Comparison of ENCODE assay signal across 15 cellular contexts in the genomic region with DNA sequence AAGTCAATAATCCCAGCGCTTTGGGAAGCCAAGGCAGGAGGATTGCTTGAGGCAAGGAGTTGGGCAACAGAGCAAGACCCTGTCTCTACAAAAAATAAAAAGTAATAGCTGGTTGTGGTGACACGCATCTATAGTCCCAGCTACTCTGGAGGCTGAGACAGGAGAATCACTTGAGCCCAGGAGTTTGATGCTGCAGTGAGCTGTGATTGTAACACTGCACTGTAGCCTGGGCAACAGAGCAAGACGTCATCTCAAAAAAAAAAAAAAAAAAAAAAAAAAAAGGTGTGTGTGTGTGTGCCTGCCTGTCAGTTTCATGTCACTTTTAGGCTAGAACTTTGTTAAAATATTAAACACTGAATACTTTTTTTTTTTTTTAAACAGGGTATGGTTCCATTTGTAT. TPM values are rescaled to one million over a fixed set of nuclear protein-coding genes. Genes with fewer than 3 reads are reported as not detected.
DNase-seq lines count a peak whose midpoint lies in the region; ATAC-seq and TF ChIP-seq lines count a peak whose summit lies in the region.
"Had no signal": no experiment of that assay in that cellular context is flagged by ENCODE, and none has a peak within 500 bp of the region (broad histone marks: within the 10 kb centered on the region; RNA-seq: fewer than 3 reads in every experiment).

No MANE protein-coding gene starts in this region.

- no peak overlapping the region for H3K4me3 ChIP-seq in SK-N-MC
- H3K4me3 ChIP-seq: BLaER1 treated with 17β-estradiol and CSF1 and Interleukin-3, amounts not matched to agents 10 nM and 100 nM had no signal

- H3K27ac ChIP-seq in SK-N-MC, result peak overlapping the region; percentile 83; the same call in 1 of the 2 replicates
- H3K27ac ChIP-seq: BLaER1 treated with 17β-estradiol and CSF1 and Interleukin-3, amounts not matched to agents 10 nM and 100 nM had no signal

- no peaks in the 10 kb centered on the region for H3K9me3 Mint-ChIP-seq in activated T-cell treated with anti-CD3 and anti-CD28 coated beads, Interleukin-2, amount 50 U/mL, for 24 hours
- no peaks in the 10 kb centered on the region for H3K9me3 Mint-ChIP-seq in activated T-cell treated with anti-CD3 and anti-CD28 coated beads, Interleukin-2, amount 50 U/mL, for 4 hours
- H3K9me3 Mint-ChIP-seq in memory B cell (no peaks in the 10 kb centered on the region), WTC11 (no peaks in the 10 kb centered on the region)
- H3K9me3 Mint-ChIP-seq: CD8-positive, alpha-beta T cell; HFFc6 had no signal

- no peak overlapping the region for H3K4me3 Mint-ChIP-seq in activated T-cell treated with anti-CD3 and anti-CD28 coated beads, Interleukin-2, amount 50 U/mL, for 24 hours
- no peak overlapping the region for H3K4me3 Mint-ChIP-seq in activated T-cell treated with anti-CD3 and anti-CD28 coated beads, Interleukin-2, amount 50 U/mL, for 4 hours
- H3K4me3 Mint-ChIP-seq in memory B cell (no peak overlapping the region), WTC11 (no peak overlapping the region)
- H3K4me3 Mint-ChIP-seq: B cell; CD8-positive, alpha-beta T cell; HFFc6 had no signal

- H3K4me1 Mint-ChIP-seq in activated T-cell treated with anti-CD3 and anti-CD28 coated beads, Interleukin-2, amount 50 U/mL, for 24 hours (ENCODE audit: low read depth), result peaks cover 25% of the 10 kb centered on the region
- H3K4me1 Mint-ChIP-seq in activated T-cell treated with anti-CD3 and anti-CD28 coated beads, Interleukin-2, amount 50 U/mL, for 4 hours (ENCODE audit: low read depth), result peaks cover 10% of the 10 kb centered on the region
- H3K4me1 Mint-ChIP-seq in memory B cell, result peaks cover 3% of the 10 kb centered on the region
- H3K4me1 Mint-ChIP-seq in WTC11, result no peaks in the 10 kb centered on the region

- H3K36me3 ChIP-seq in SK-N-MC (ENCODE audit: insufficient read depth, low read length), result peaks cover 95% of the 10 kb centered on the region

- no peak for DNase-seq in activated T-cell treated with anti-CD3 and anti-CD28 coated beads, Interleukin-2, amount 50 U/mL, for 24 hours
- no peak for DNase-seq in activated T-cell treated with anti-CD3 and anti-CD28 coated beads, Interleukin-2, amount 50 U/mL, for 4 hours
- DNase-seq in SK-N-MC (ENCODE audit: low read depth, low spot score) (no peak), memory B cell (ENCODE audit: low spot score in 2 of 2) (no peak), WTC11 (ENCODE audit: low spot score) (no peak), putamen (ENCODE audit: low spot score) (no peak)
- DNase-seq: Calu3; CD8-positive, alpha-beta T cell; GOT3; H7; HFFc6; IMR-90 had no signal

- POLR2A ChIA-PET in WTC11 (lab: Charles Lee), result interaction anchor here (0.7 kb wide), 1 partner anchor 375 kb away, joined by 4 read pairs; no protein-coding TSS in a partner anchor

- H3K9me3 ChIP-seq in SK-N-MC (ENCODE audit: low read depth, low read length), result no peaks in the 10 kb centered on the region
- H3K9me3 ChIP-seq: BLaER1 treated with 17β-estradiol and CSF1 and Interleukin-3, amounts not matched to agents 10 nM and 100 nM had no signal

- peak overlapping the region; percentile 26 for H3K27ac Mint-ChIP-seq in activated T-cell treated with anti-CD3 and anti-CD28 coated beads, Interleukin-2, amount 50 U/mL, for 24 hours
- H3K27ac Mint-ChIP-seq in memory B cell (no peak overlapping the region), WTC11 (no peak overlapping the region)
- H3K27ac Mint-ChIP-seq: B cell; CD8-positive, alpha-beta T cell; HFFc6 had no signal

- no peak overlapping the region for H3K9ac ChIP-seq in SK-N-MC (ENCODE audit: insufficient read length)
- H3K9ac ChIP-seq: BLaER1 treated with 17β-estradiol and CSF1 and Interleukin-3, amounts not matched to agents 10 nM and 100 nM had no signal

- peaks cover 92% of the 10 kb centered on the region for H3K36me3 Mint-ChIP-seq in activated T-cell treated with anti-CD3 and anti-CD28 coated beads, Interleukin-2, amount 50 U/mL, for 24 hours (ENCODE audit: low read depth)
- H3K36me3 Mint-ChIP-seq in activated T-cell treated with anti-CD3 and anti-CD28 coated beads, Interleukin-2, amount 50 U/mL, for 4 hours (ENCODE audit: insufficient read depth), result peaks cover 44% of the 10 kb centered on the region
- H3K36me3 Mint-ChIP-seq in memory B cell (peaks cover 35% of the 10 kb centered on the region), WTC11 (peaks cover 70% of the 10 kb centered on the region)

- ATAC-seq in activated T-cell treated with anti-CD3 and anti-CD28 coated beads, Interleukin-2, amount 50 U/mL, for 4 hours, result no peak
- ATAC-seq in memory B cell (ENCODE audit: low read depth) (peak; percentile 56), WTC11 (no peak)
- ATAC-seq: CD8-positive, alpha-beta T cell; HCT116 had no signal

- no peaks in the 10 kb centered on the region for H3K27me3 Mint-ChIP-seq in activated T-cell treated with anti-CD3 and anti-CD28 coated beads, Interleukin-2, amount 50 U/mL, for 24 hours
- H3K27me3 Mint-ChIP-seq in activated T-cell treated with anti-CD3 and anti-CD28 coated beads, Interleukin-2, amount 50 U/mL, for 4 hours (ENCODE audit: low read depth), result no peaks in the 10 kb centered on the region
- no peaks in the 10 kb centered on the region for H3K27me3 Mint-ChIP-seq in memory B cell
- no peaks in the 10 kb centered on the region for H3K27me3 Mint-ChIP-seq in WTC11 (ENCODE audit: low read depth)
- H3K27me3 Mint-ChIP-seq: B cell had no signal

- CTCF ChIA-PET in WTC11 (lab: Charles Lee), result no interaction called here

- TF ChIP-seq CTCF in WTC11 (IDR thresholded peaks at IDR 0.05), result no peak

TF ChIP-seq in WTC11, 78 proteins besides CTCF, POLR2A, EP300 and RAD21 (continues in another document):
- TF ChIP-seq, protein P1, sequence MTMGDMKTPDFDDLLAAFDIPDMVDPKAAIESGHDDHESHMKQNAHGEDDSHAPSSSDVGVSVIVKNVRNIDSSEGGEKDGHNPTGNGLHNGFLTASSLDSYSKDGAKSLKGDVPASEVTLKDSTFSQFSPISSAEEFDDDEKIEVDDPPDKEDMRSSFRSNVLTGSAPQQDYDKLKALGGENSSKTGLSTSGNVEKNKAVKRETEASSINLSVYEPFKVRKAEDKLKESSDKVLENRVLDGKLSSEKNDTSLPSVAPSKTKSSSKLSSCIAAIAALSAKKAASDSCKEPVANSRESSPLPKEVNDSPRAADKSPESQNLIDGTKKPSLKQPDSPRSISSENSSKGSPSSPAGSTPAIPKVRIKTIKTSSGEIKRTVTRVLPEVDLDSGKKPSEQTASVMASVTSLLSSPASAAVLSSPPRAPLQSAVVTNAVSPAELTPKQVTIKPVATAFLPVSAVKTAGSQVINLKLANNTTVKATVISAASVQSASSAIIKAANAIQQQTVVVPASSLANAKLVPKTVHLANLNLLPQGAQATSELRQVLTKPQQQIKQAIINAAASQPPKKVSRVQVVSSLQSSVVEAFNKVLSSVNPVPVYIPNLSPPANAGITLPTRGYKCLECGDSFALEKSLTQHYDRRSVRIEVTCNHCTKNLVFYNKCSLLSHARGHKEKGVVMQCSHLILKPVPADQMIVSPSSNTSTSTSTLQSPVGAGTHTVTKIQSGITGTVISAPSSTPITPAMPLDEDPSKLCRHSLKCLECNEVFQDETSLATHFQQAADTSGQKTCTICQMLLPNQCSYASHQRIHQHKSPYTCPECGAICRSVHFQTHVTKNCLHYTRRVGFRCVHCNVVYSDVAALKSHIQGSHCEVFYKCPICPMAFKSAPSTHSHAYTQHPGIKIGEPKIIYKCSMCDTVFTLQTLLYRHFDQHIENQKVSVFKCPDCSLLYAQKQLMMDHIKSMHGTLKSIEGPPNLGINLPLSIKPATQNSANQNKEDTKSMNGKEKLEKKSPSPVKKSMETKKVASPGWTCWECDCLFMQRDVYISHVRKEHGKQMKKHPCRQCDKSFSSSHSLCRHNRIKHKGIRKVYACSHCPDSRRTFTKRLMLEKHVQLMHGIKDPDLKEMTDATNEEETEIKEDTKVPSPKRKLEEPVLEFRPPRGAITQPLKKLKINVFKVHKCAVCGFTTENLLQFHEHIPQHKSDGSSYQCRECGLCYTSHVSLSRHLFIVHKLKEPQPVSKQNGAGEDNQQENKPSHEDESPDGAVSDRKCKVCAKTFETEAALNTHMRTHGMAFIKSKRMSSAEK (CRISPR knock-in tag; IDR thresholded peaks at IDR 0.05; ENCODE audit: borderline replicate concordance), result no peak
- TF ChIP-seq ETV6 (CRISPR knock-in tag; IDR thresholded peaks at IDR 0.05) (no peak), CBFB (CRISPR knock-in tag; IDR thresholded peaks at IDR 0.05; ENCODE audit: low read depth) (no peak), EMX1 (CRISPR knock-in tag; IDR thresholded peaks at IDR 0.05) (no peak), CREB1 (CRISPR knock-in tag; IDR thresholded peaks at IDR 0.05) (no peak), SP1 (CRISPR knock-in tag; conservative IDR thresholded peaks at IDR 0.05) (no peak)
- TF ChIP-seq, protein P2, sequence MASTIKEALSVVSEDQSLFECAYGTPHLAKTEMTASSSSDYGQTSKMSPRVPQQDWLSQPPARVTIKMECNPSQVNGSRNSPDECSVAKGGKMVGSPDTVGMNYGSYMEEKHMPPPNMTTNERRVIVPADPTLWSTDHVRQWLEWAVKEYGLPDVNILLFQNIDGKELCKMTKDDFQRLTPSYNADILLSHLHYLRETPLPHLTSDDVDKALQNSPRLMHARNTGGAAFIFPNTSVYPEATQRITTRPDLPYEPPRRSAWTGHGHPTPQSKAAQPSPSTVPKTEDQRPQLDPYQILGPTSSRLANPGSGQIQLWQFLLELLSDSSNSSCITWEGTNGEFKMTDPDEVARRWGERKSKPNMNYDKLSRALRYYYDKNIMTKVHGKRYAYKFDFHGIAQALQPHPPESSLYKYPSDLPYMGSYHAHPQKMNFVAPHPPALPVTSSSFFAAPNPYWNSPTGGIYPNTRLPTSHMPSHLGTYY (CRISPR knock-in tag; IDR thresholded peaks at IDR 0.05), result no peak

RNA-seq across cellular contexts. Expression of a gene that starts 28.4 kb away (rescaled TPM):
- total RNA-seq in activated T-cell treated with anti-CD3 and anti-CD28 coated beads, Interleukin-2, amount 50 U/mL, for 4 hours, result 10 to 100 TPM; 65.3 to 82.5 (median 69.6) TPM
- total RNA-seq in WTC11 (2021), result 65.7 to 81.1 TPM (median 67.9 TPM) in 3 replicates

RNA-seq across cellular contexts. Expression of a gene that starts 48.6 kb away (rescaled TPM):
- 100 to 1,000 TPM; 105 to 107 (median 106) TPM for total RNA-seq in activated T-cell treated with anti-CD3 and anti-CD28 coated beads, Interleukin-2, amount 50 U/mL, for 4 hours
- total RNA-seq in WTC11 (2021), result 245 to 252 TPM (median 251 TPM) in 3 replicates
